9 cellular contexts compared by ENCODE assay signal in genomic region chr2:132669854-132670103, GRCh38. TPM values are rescaled to one million over a fixed set of nuclear protein-coding genes. Genes with fewer than 3 reads are reported as not detected.
A peak's percentile ranks its signal among the peaks of the same experiment; 100 is the strongest.
DNase-seq lines count a peak whose midpoint lies in the region; ATAC-seq and TF ChIP-seq lines count a peak whose summit lies in the region.
"Had no signal": no experiment of that assay in that cellular context is flagged by ENCODE, and none has a peak within 500 bp of the region (broad histone marks: within the 10 kb centered on the region; RNA-seq: fewer than 3 reads in every experiment).

No MANE protein-coding gene starts in this region.

- no peak for ATAC-seq in activated CD4-positive, CD25-positive, alpha-beta regulatory T cell treated with anti-CD3 and anti-CD28 coated beads, Interleukin-2, amount 50 U/mL, for 24 hours
- ATAC-seq: T-helper 17 cell had no signal

- peak overlapping the region; percentile 68 for H3K4me3 ChIP-seq in A673 (ENCODE audit: low read depth, low read length, poor library complexity, severe bottlenecking)
- no peak overlapping the region for H3K4me3 ChIP-seq in KMS-11 (IDR thresholded peaks at IDR 0.05; ENCODE audit: insufficient read depth, low read depth, low read length)
- H3K4me3 ChIP-seq in ectodermal cell (ENCODE audit: insufficient read depth, low read depth, low read length): peak overlapping the region; percentile 54
- H3K4me3 ChIP-seq in mesodermal cell (ENCODE audit: extremely low read depth, insufficient read depth, low read length, poor library complexity, severe bottlenecking): peak overlapping the region; percentile 43
- H3K4me3 ChIP-seq in effector memory CD4-positive, alpha-beta T cell (ENCODE audit: insufficient read depth, low read depth, low read length, poor library complexity, severe bottlenecking): no peak overlapping the region

- H3K36me3 ChIP-seq in A673 (ENCODE audit: insufficient read depth, low read length, poor library complexity, severe bottlenecking): no peaks in the 10 kb centered on the region
- no peaks in the 10 kb centered on the region for H3K36me3 ChIP-seq in KMS-11 (ENCODE audit: insufficient read depth)
- no peaks in the 10 kb centered on the region for H3K36me3 ChIP-seq in ectodermal cell (ENCODE audit: control insufficient read depth, insufficient read depth, low read length)
- no peaks in the 10 kb centered on the region for H3K36me3 ChIP-seq in mesodermal cell (ENCODE audit: control insufficient read depth, insufficient read depth, low read length)
- H3K36me3 ChIP-seq in effector memory CD4-positive, alpha-beta T cell (ENCODE audit: control insufficient read depth, insufficient read depth, low read length): no peaks in the 10 kb centered on the region

- DNase-seq in A673 (ENCODE audit: low spot score): no peak
- DNase-seq in NCI-H2107 (lab: John Stamatoyannopoulos, UW): no peak
- DNase-seq in effector memory CD4-positive, alpha-beta T cell: no peak
- no peak for DNase-seq in stimulated activated CD8-positive, alpha-beta memory T cell treated with anti-CD3 and anti-CD28 coated beads, Interleukin-4, amount 100 ng/mL, for 48 hours
- DNase-seq: T-helper 17 cell had no signal

- POLR2A ChIA-PET in A673 (lab: Charles Lee; ENCODE audit: low non-redundant PET): no interaction called here

- peak overlapping the region; percentile 89 for H2AFZ ChIP-seq in KMS-11 (ENCODE audit: low read depth)

- H3K27ac ChIP-seq in A673 (ENCODE audit: low read depth, low read length, poor library complexity, severe bottlenecking) (no peak overlapping the region), KMS-11 (no peak overlapping the region), ectodermal cell (ENCODE audit: insufficient read depth, low read depth, low read length, poor library complexity, severe bottlenecking) (no peak overlapping the region), mesodermal cell (ENCODE audit: low read depth, low read length, severe bottlenecking) (no peak overlapping the region)
- H3K27ac ChIP-seq in effector memory CD4-positive, alpha-beta T cell (ENCODE audit: insufficient read depth, low read length, poor library complexity, severe bottlenecking): no peak overlapping the region

- BruUV-seq in A673 (replicated peaks; lab: Mats Ljungman, UMichigan): no TSS peak

- no peak for TF ChIP-seq CTCF in A673 (conservative IDR thresholded peaks at IDR 0.05; ENCODE audit: low read depth, low read length)
- TF ChIP-seq CTCF in KMS-11 (conservative IDR thresholded peaks at IDR 0.05; ENCODE audit: low read depth, low read length): no peak

- no peaks in the 10 kb centered on the region for H3K27me3 ChIP-seq in A673 (replicated peaks; ENCODE audit: insufficient read depth, low read depth, low read length, poor library complexity)
- H3K27me3 ChIP-seq in KMS-11 (ENCODE audit: insufficient read depth, low read depth): no peaks in the 10 kb centered on the region
- peaks cover 58% of the 10 kb centered on the region for H3K27me3 ChIP-seq in ectodermal cell (ENCODE audit: control insufficient read depth, insufficient read depth, low read length, poor library complexity, severe bottlenecking)
- no peaks in the 10 kb centered on the region for H3K27me3 ChIP-seq in effector memory CD4-positive, alpha-beta T cell (replicated peaks; ENCODE audit: control insufficient read depth, insufficient read depth, low read length, poor library complexity, severe bottlenecking)

- peak overlapping the region; percentile 60 for H3K4me2 ChIP-seq in KMS-11

- no peaks in the 10 kb centered on the region for H3K9me3 ChIP-seq in A673 (ENCODE audit: low read depth, low read length, poor library complexity, severe bottlenecking)
- no peaks in the 10 kb centered on the region for H3K9me3 ChIP-seq in ectodermal cell (ENCODE audit: control insufficient read depth, low read length)
- no peaks in the 10 kb centered on the region for H3K9me3 ChIP-seq in mesodermal cell (ENCODE audit: control insufficient read depth, low read length)
- H3K9me3 ChIP-seq in effector memory CD4-positive, alpha-beta T cell (ENCODE audit: control insufficient read depth, low read length): no peaks in the 10 kb centered on the region

- H3K4me1 ChIP-seq in A673 (ENCODE audit: insufficient read depth, low read length, poor library complexity, severe bottlenecking): peaks cover 38% of the 10 kb centered on the region
- H3K4me1 ChIP-seq in KMS-11 (ENCODE audit: low read depth, poor library complexity, severe bottlenecking): no peaks in the 10 kb centered on the region
- H3K4me1 ChIP-seq in ectodermal cell (ENCODE audit: control insufficient read depth, insufficient read depth, low read length): peaks cover 12% of the 10 kb centered on the region
- H3K4me1 ChIP-seq in mesodermal cell (ENCODE audit: control insufficient read depth, insufficient read depth, low read length, poor library complexity, severe bottlenecking): peaks cover 9% of the 10 kb centered on the region
- no peaks in the 10 kb centered on the region for H3K4me1 ChIP-seq in effector memory CD4-positive, alpha-beta T cell (ENCODE audit: control insufficient read depth, insufficient read depth, low read length, poor library complexity, severe bottlenecking)

- no peaks in the 10 kb centered on the region for H4K20me1 ChIP-seq in KMS-11 (ENCODE audit: insufficient read depth)

- H3K79me2 ChIP-seq in KMS-11 (ENCODE audit: insufficient read depth, low read depth): no peaks in the 10 kb centered on the region

- CTCF ChIA-PET in A673 (lab: Charles Lee): interaction anchor here (1.0 to 1.4 kb wide), 2 partner anchors 11 to 1174 kb away, joined by 3 to 4 read pairs; no protein-coding TSS in a partner anchor

- H3K9ac ChIP-seq in KMS-11: no peak overlapping the region

- intact Hi-C loops in A673 (cut with micrococcal nuclease; ENCODE audit: unreplicated experiment): loop anchor here (5.0 to 10.0 kb wide), 8 partner anchors 122 to 1175 kb away; no protein-coding TSS in a partner anchor

- 0 to 1% methylated on average over 24 of the region's 24 CpGs for WGBS in ectodermal cell, 2 experiments
- WGBS in mesodermal cell (ENCODE audit: insufficient coverage in 2 of 2), 2 experiments: 0 to 1% methylated on average over 24 of the region's 24 CpGs

RNA-seq across cellular contexts. Expression of gene LYPD1, which starts 0.2 kb away (rescaled TPM):
- total RNA-seq in A673 (2021): 9.8 and 13.8 TPM in 2 replicates
- polyA plus RNA-seq in ectodermal cell (2013, experiment 1 of 4): 11.7 TPM
- polyA plus RNA-seq in ectodermal cell (2013, experiment 2 of 4): 12.0 TPM
- 11.1 TPM for polyA plus RNA-seq in ectodermal cell (2013, experiment 3 of 4)
- 17.8 TPM for polyA plus RNA-seq in ectodermal cell (2013, experiment 4 of 4)
- 18.6 TPM for polyA plus RNA-seq in mesodermal cell (2013, experiment 1 of 2)
- polyA plus RNA-seq in mesodermal cell (2013, experiment 2 of 2): 11.6 TPM
- total RNA-seq: T-helper 17 cell had no signal

Comparison
In these comparisons a context has a peak if more than half of its experiments do, and no peak if none do; other contexts are left out.
1. H3K4me3 ChIP-seq: peak in A673 (single experiment), ectodermal cell (single experiment) and mesodermal cell (single experiment); none in KMS-11 (single experiment) and effector memory CD4-positive, alpha-beta T cell (single experiment).